Comparison of ENCODE assay signal across 17 cellular contexts in genomic region chr11:40819230-40819629, GRCh38.
"Had no signal": no experiment of that assay in that cellular context is flagged by ENCODE, and none has a peak within 500 bp of the region (broad histone marks: within the 10 kb centered on the region; RNA-seq: fewer than 3 reads in every experiment).

No MANE protein-coding gene starts in this region.

- H3K27ac ChIP-seq: brain microvascular endothelial cell, foreskin keratinocyte, tibial nerve, vagina had no signal

- H3K4me3 ChIP-seq: tibial nerve, vagina had no signal

- DNase-seq: activated CD4-positive, alpha-beta T cell treated with anti-CD3 and anti-CD28 coated beads, Interleukin-2, amount 50 U/mL, for 4 hours; activated CD4-positive, CD25-positive, alpha-beta regulatory T cell treated with anti-CD3 and anti-CD28 coated beads, Interleukin-2, amount 50 U/mL, for 72 hours; activated naive CD4-positive, alpha-beta T cell treated with Interleukin-2 at 50 U/mL for 16 hours; activated T-cell treated with anti-CD3 and anti-CD28 coated beads for 4 hours; anterior cingulate cortex; brain microvascular endothelial cell; cortex of kidney; effector CD4-positive, alpha-beta T cell; foreskin keratinocyte; head of caudate nucleus; left colon; naive thymus-derived CD8-positive, alpha-beta T cell; posterior cingulate gyrus had no signal

- ATAC-seq: foreskin keratinocyte; left colon; naive thymus-derived CD8-positive, alpha-beta T cell; stimulated activated memory B cell treated with anti-CD40 and anti-IgM and Interleukin-4, amounts not matched to agents 10 μg/mL and 1 μg/mL and 100 μg/mL, for 72 hours had no signal

- H3K36me3 Mint-ChIP-seq: naive thymus-derived CD8-positive, alpha-beta T cell; stimulated activated memory B cell treated with anti-CD40 and anti-IgM and Interleukin-4, amounts not matched to agents 10 μg/mL and 1 μg/mL and 100 μg/mL, for 72 hours had no signal

- H3K4me1 ChIP-seq: foreskin keratinocyte, tibial nerve, vagina had no signal

- H3K9me3 ChIP-seq: tibial nerve, vagina had no signal

- H3K27ac Mint-ChIP-seq: naive thymus-derived CD8-positive, alpha-beta T cell; stimulated activated memory B cell treated with anti-CD40 and anti-IgM and Interleukin-4, amounts not matched to agents 10 μg/mL and 1 μg/mL and 100 μg/mL, for 72 hours had no signal

- H3K36me3 ChIP-seq: brain microvascular endothelial cell, tibial nerve, vagina had no signal

- FAIRE-seq: endothelial cell of umbilical vein had no signal

- H3K27me3 Mint-ChIP-seq: naive thymus-derived CD8-positive, alpha-beta T cell; stimulated activated memory B cell treated with anti-CD40 and anti-IgM and Interleukin-4, amounts not matched to agents 10 μg/mL and 1 μg/mL and 100 μg/mL, for 72 hours had no signal

- H3K4me3 Mint-ChIP-seq: naive thymus-derived CD8-positive, alpha-beta T cell; stimulated activated memory B cell treated with anti-CD40 and anti-IgM and Interleukin-4, amounts not matched to agents 10 μg/mL and 1 μg/mL and 100 μg/mL, for 72 hours had no signal

- H3K27me3 ChIP-seq: brain microvascular endothelial cell, foreskin keratinocyte, tibial nerve, vagina had no signal

- H3K4me1 Mint-ChIP-seq: naive thymus-derived CD8-positive, alpha-beta T cell; stimulated activated memory B cell treated with anti-CD40 and anti-IgM and Interleukin-4, amounts not matched to agents 10 μg/mL and 1 μg/mL and 100 μg/mL, for 72 hours had no signal
